In the genomic region with DNA sequence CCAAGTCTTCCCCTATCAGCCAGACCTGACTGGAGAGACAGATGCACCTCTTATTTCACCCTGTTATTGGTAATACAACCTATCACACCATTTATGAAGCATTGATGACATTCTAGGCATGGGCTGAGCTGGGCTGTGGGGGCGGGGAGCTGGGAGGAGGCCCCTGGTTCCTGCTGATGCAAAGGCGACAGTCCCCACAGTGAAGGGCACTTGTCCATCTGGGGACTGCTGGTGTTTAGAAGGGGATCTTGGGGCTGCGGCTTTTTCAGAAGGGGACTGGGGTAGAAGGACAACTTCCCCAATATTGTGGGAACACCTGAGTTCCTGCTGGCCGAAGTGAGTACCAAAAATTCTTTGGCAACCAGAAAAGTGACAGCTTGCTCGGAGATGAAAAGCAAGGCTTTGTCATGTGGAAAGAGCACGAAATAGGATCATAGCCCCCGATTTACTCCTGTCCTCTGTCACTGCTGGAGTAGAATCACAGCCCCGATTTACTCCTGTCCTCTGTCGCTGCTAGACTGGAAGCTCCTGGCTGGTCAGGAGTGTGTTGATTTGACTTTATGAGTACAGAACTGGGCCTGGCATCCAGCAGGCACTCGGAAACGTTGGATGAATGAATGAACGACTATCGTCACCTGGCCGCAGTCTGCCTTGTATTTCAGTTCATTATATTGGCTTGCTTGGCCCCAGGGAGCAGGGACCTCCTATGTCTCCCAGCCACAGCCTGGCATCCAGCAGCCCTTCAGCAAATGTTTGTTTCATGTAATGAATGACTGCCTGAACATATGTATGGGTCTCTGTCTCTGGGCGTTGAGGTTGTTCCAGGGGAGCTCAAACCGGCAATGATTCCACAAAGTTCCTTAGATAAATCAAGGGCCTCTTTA, we compare ENCODE assay signal across 32 cellular contexts. TPM values are rescaled to one million over a fixed set of nuclear protein-coding genes. Genes with fewer than 3 reads are reported as not detected.
DNase-seq lines count a peak whose midpoint lies in the region; ATAC-seq, FAIRE-seq and TF ChIP-seq lines count a peak whose summit lies in the region.
"Had no signal": no experiment of that assay in that cellular context is flagged by ENCODE, and none has a peak within 500 bp of the region (broad histone marks: within the 10 kb centered on the region; RNA-seq: fewer than 3 reads in every experiment).

No MANE protein-coding gene starts in this region.

- CTCF ChIA-PET in HEK293 (lab: Yijun Ruan, JAX), result interaction anchor here (1.0 to 1.9 kb wide), 2 partner anchors 26 to 40 kb away, joined by 4 to 6 read pairs; no protein-coding TSS in a partner anchor

- no peak overlapping the region for H3K14ac ChIP-seq in neuronal stem cell (ENCODE audit: low read length)

- H3K4me1 ChIP-seq in HEK293 (ENCODE audit: control insufficient read depth, insufficient read depth, low read length), result no peaks in the 10 kb centered on the region
- peaks cover 0 to 29% of the 10 kb centered on the region in 2 donors for H3K4me1 ChIP-seq in neuronal stem cell (ENCODE audit: control insufficient read depth in 2 of 2, insufficient read depth in 1 of 2, low read depth in 1 of 2, low read length in 2 of 2)
- no peaks in the 10 kb centered on the region for H3K4me1 ChIP-seq in foreskin keratinocyte
- H3K4me1 ChIP-seq: body of pancreas, psoas muscle had no signal

- H4K8ac ChIP-seq in neuronal stem cell (ENCODE audit: low read depth, low read length), result no peak overlapping the region

- no peak overlapping the region for H2BK5ac ChIP-seq in neuronal stem cell (ENCODE audit: low read length)

- H2BK120ac ChIP-seq in neuronal stem cell (ENCODE audit: low read depth, low read length), result no peak overlapping the region

- no peak for TF ChIP-seq CTCF in D721Med (IDR thresholded peaks at IDR 0.05; ENCODE audit: insufficient read depth, missing control alignments)
- TF ChIP-seq CTCF in HEK293 (tag by site-specific recombination; IDR thresholded peaks at IDR 0.05), result no peak
- no peak for TF ChIP-seq CTCF in foreskin keratinocyte (conservative IDR thresholded peaks at IDR 0.05)

- peaks cover 0 to 14% of the 10 kb centered on the region in 2 experiments; a peak in 1 of 3 replicates for H3K36me3 ChIP-seq in HEK293 (ENCODE audit: control insufficient read depth in 2 of 2, insufficient read depth in 1 of 2, low read length in 2 of 2)
- peaks cover 0 to 4% of the 10 kb centered on the region in 2 donors for H3K36me3 ChIP-seq in neuronal stem cell (replicated peaks in 1 of 2; ENCODE audit: control insufficient read depth in 2 of 2, insufficient read depth in 2 of 2, low read length in 2 of 2)
- H3K36me3 ChIP-seq: upper lobe of left lung had no signal

- peaks cover 0 to 5% (median 0%) of the 10 kb centered on the region in 3 donors for H3K36me3 Mint-ChIP-seq in naive thymus-derived CD8-positive, alpha-beta T cell
- H3K36me3 Mint-ChIP-seq: mesothelial cell of epicardium had no signal

- H4K91ac ChIP-seq in neuronal stem cell (ENCODE audit: low read depth, low read length, poor library complexity), result no peak overlapping the region

- POLR2A ChIA-PET in HEK293 (lab: Yijun Ruan, JAX), result no interaction called here
- POLR2A ChIA-PET in naive thymus-derived CD8-positive, alpha-beta T cell (lab: Charles Lee), result no interaction called here

- no peak overlapping the region for H2AK5ac ChIP-seq in neuronal stem cell (ENCODE audit: low read depth, low read length)

- peak overlapping the region; percentile 57 for H3K18ac ChIP-seq in neuronal stem cell (ENCODE audit: low read length)

- H3K9ac ChIP-seq in neuronal stem cell (ENCODE audit: low read depth, low read length, poor library complexity), result peak overlapping the region; percentile 54

- H3K4ac ChIP-seq in neuronal stem cell (ENCODE audit: low read length), result no peak overlapping the region

- H3K27me3 Mint-ChIP-seq in naive thymus-derived CD8-positive, alpha-beta T cell, result peaks cover 3 to 21% (median 3%) of the 10 kb centered on the region in 5 donors

- H3K79me1 ChIP-seq in neuronal stem cell (ENCODE audit: low read depth, low read length), result no peaks in the 10 kb centered on the region

- no peak overlapping the region for H3K23ac ChIP-seq in neuronal stem cell (ENCODE audit: low read depth, low read length, poor library complexity)

- H3K4me3 ChIP-seq in HEK293 (ENCODE audit: low read depth, low read length) (no peak overlapping the region), neuronal stem cell (ENCODE audit: low read length in 2 of 2) (no peak overlapping the region)
- H3K4me3 ChIP-seq: body of pancreas, psoas muscle, upper lobe of left lung had no signal

- peaks cover 3 to 12% (median 9%) of the 10 kb centered on the region in 4 donors for H3K4me1 Mint-ChIP-seq in naive thymus-derived CD8-positive, alpha-beta T cell

- DNase-seq in D721Med (ENCODE audit: insufficient read length, low spot score), result peak; percentile 13
- DNase-seq in ecto neural progenitor cell (ENCODE audit: low spot score), result peak; percentile 43
- no peak for DNase-seq in neuronal stem cell (ENCODE audit: low spot score)
- no peak for DNase-seq in foreskin keratinocyte
- DNase-seq in GOT3 (lab: John Stamatoyannopoulos, UW), result no peak
- DNase-seq in naive thymus-derived CD8-positive, alpha-beta T cell, result no peak
- DNase-seq: activated CD4-positive, alpha-beta T cell treated with anti-CD3 and anti-CD28 coated beads, Interleukin-2, amount 10 ng/mL, durations not matched to agents 24 days and 14 days; activated naive CD4-positive, alpha-beta T cell treated with anti-CD3 and anti-CD28 coated beads for 36 hours; activated T-cell treated with anti-CD3 and anti-CD28 coated beads, Interleukin-2, amount 50 U/mL, for 72 hours; body of pancreas; cerebellar nuclear complex; HFFc6; NCI-H1048; NCI-H446 treated with DMSO at 0.1 percent for 48 hours; NCI-H774; nucleus accumbens; psoas muscle; SIG-M5; stimulated activated CD4-positive, alpha-beta T cell treated with anti-CD3 and anti-CD28 coated beads, Interleukin-4, amount 100 ng/mL, for 4 hours; stimulated activated naive B cell treated with anti-CD40 and anti-IgM and Interleukin-4, amounts not matched to agents 10 μg/mL and 1 μg/mL and 100 μg/mL, for 72 hours; T-helper 9 cell had no signal

- no peaks in the 10 kb centered on the region for H3K9me3 Mint-ChIP-seq in naive thymus-derived CD8-positive, alpha-beta T cell
- H3K9me3 Mint-ChIP-seq: activated CD4-positive, alpha-beta T cell treated with anti-CD3 and anti-CD28 coated beads, Interleukin-2, amount 10 ng/mL, durations not matched to agents 24 days and 14 days; activated naive CD4-positive, alpha-beta T cell treated with anti-CD3 and anti-CD28 coated beads for 36 hours; activated T-cell treated with anti-CD3 and anti-CD28 coated beads, Interleukin-2, amount 50 U/mL, for 72 hours; HFFc6; mesothelial cell of epicardium; stimulated activated naive B cell treated with anti-CD40 and anti-IgM and Interleukin-4, amounts not matched to agents 10 μg/mL and 1 μg/mL and 100 μg/mL, for 72 hours had no signal

- no peak overlapping the region for H3K4me3 Mint-ChIP-seq in naive thymus-derived CD8-positive, alpha-beta T cell
- H3K4me3 Mint-ChIP-seq: activated CD4-positive, alpha-beta T cell treated with anti-CD3 and anti-CD28 coated beads, Interleukin-2, amount 10 ng/mL, durations not matched to agents 24 days and 14 days; activated naive CD4-positive, alpha-beta T cell treated with anti-CD3 and anti-CD28 coated beads for 36 hours; activated T-cell treated with anti-CD3 and anti-CD28 coated beads, Interleukin-2, amount 50 U/mL, for 72 hours; HFFc6; mesothelial cell of epicardium; stimulated activated naive B cell treated with anti-CD40 and anti-IgM and Interleukin-4, amounts not matched to agents 10 μg/mL and 1 μg/mL and 100 μg/mL, for 72 hours had no signal

- WGBS in neuronal stem cell (ENCODE audit: extremely low coverage in 2 of 2, insufficient read length in 2 of 2, insufficient replicate concordance in 1 of 2), 2 donors, result no CpG with 5 or more reads among the region's 16 CpGs

- H3K27me3 ChIP-seq in neuronal stem cell (ENCODE audit: control insufficient read depth in 3 of 3, insufficient read depth in 3 of 3, low read depth in 1 of 3, low read length in 3 of 3) (peaks cover 0 to 42% (median 0%) of the 10 kb centered on the region in 3 experiments), foreskin keratinocyte (peaks cover 24% of the 10 kb centered on the region)
- H3K27me3 ChIP-seq: body of pancreas, upper lobe of left lung had no signal

- H2AFZ ChIP-seq in neuronal stem cell (ENCODE audit: low read length), result no peak overlapping the region

- FAIRE-seq in D721Med (lab: Jason Lieb, UNC), result no peak
- FAIRE-seq: GM12892, keratinocyte had no signal

- no peaks in the 10 kb centered on the region for H3K9me3 ChIP-seq in HEK293 (ENCODE audit: control insufficient read depth, insufficient read depth, low read depth, low read length)
- no peaks in the 10 kb centered on the region for H3K9me3 ChIP-seq in neuronal stem cell (replicated peaks in 1 of 2; ENCODE audit: control insufficient read depth in 2 of 2, insufficient read depth in 1 of 2, low read depth in 1 of 2, low read length in 2 of 2)
- H3K9me3 ChIP-seq: body of pancreas, psoas muscle, upper lobe of left lung had no signal

- H3K27ac ChIP-seq in HEK293 (ENCODE audit: extremely low read depth, low read depth, low read length), result no peak overlapping the region
- no peak overlapping the region for H3K27ac ChIP-seq in neuronal stem cell (replicated peaks; ENCODE audit: low read length)
- no peak overlapping the region for H3K27ac ChIP-seq in foreskin keratinocyte
- H3K27ac ChIP-seq: body of pancreas, psoas muscle, upper lobe of left lung, VCaP had no signal

- no peak overlapping the region for H2BK12ac ChIP-seq in neuronal stem cell (ENCODE audit: low read length)

- no peak overlapping the region for H3K4me2 ChIP-seq in neuronal stem cell (ENCODE audit: insufficient read depth, low read length, poor library complexity, severe bottlenecking)

- H2BK15ac ChIP-seq in neuronal stem cell (ENCODE audit: low read length), result no peak overlapping the region

- ATAC-seq in foreskin keratinocyte (no peak), HG03045 (IDR thresholded peaks at IDR 0.05; ENCODE audit: unreplicated experiment) (no peak)
- ATAC-seq in naive thymus-derived CD8-positive, alpha-beta T cell, result no peak
- ATAC-seq: activated T-cell treated with anti-CD3 and anti-CD28 coated beads, Interleukin-2, amount 50 U/mL, for 72 hours; body of pancreas; psoas muscle; stimulated activated naive B cell treated with anti-CD40 and anti-IgM and Interleukin-4, amounts not matched to agents 10 μg/mL and 1 μg/mL and 100 μg/mL, for 72 hours had no signal

- H3K27ac Mint-ChIP-seq in naive thymus-derived CD8-positive, alpha-beta T cell, result peak overlapping the region in 2 of 10 donors; percentile 22 to 36
- H3K27ac Mint-ChIP-seq: activated CD4-positive, alpha-beta T cell treated with anti-CD3 and anti-CD28 coated beads, Interleukin-2, amount 10 ng/mL, durations not matched to agents 24 days and 14 days; activated naive CD4-positive, alpha-beta T cell treated with anti-CD3 and anti-CD28 coated beads for 36 hours; activated T-cell treated with anti-CD3 and anti-CD28 coated beads, Interleukin-2, amount 50 U/mL, for 72 hours; HFFc6; mesothelial cell of epicardium; stimulated activated naive B cell treated with anti-CD40 and anti-IgM and Interleukin-4, amounts not matched to agents 10 μg/mL and 1 μg/mL and 100 μg/mL, for 72 hours had no signal

RNA-seq across cellular contexts. Expression of a gene that starts 16.5 kb away (rescaled TPM):
- 0.04 TPM for polyA plus RNA-seq in neuronal stem cell (2013, experiment 1 of 2)
- polyA plus RNA-seq in neuronal stem cell (2013, experiment 2 of 2), result 0.03 TPM
- total RNA-seq in foreskin keratinocyte, result not detected in 2 replicates
- not detected in 2 replicates for polyA plus RNA-seq in foreskin keratinocyte
- total RNA-seq in naive thymus-derived CD8-positive, alpha-beta T cell, result not detected
- polyA plus RNA-seq in naive thymus-derived CD8-positive, alpha-beta T cell, result not detected
- total RNA-seq: activated CD4-positive, alpha-beta T cell treated with anti-CD3 and anti-CD28 coated beads, Interleukin-2, amount 10 ng/mL, durations not matched to agents 24 days and 14 days; activated naive CD4-positive, alpha-beta T cell treated with anti-CD3 and anti-CD28 coated beads for 36 hours; activated T-cell treated with anti-CD3 and anti-CD28 coated beads, Interleukin-2, amount 50 U/mL, for 72 hours; body of pancreas; glomerular endothelial cell; HFFc6; HT-29; liver; mesothelial cell of epicardium; psoas muscle; upper lobe of left lung had no signal
- polyA plus RNA-seq: BJ, keratinocyte, liver, psoas muscle had no signal

RNA-seq across cellular contexts. Expression of a gene that starts 22.1 kb away (rescaled TPM):
- 6.7 TPM for polyA plus RNA-seq in neuronal stem cell (2013, experiment 1 of 2)
- 6.9 TPM for polyA plus RNA-seq in neuronal stem cell (2013, experiment 2 of 2)
- total RNA-seq in foreskin keratinocyte, result 26.2 and 27.0 TPM in 2 replicates
- 5.9 and 7.3 TPM in 2 replicates for polyA plus RNA-seq in foreskin keratinocyte
- 10 to 100 TPM; 26.6 to 29.8 TPM for total RNA-seq in naive thymus-derived CD8-positive, alpha-beta T cell
- polyA plus RNA-seq in naive thymus-derived CD8-positive, alpha-beta T cell, result 10 to 100 TPM in 1 of 3 donors, 1 to 10 TPM in 2; 3.5 to 16.4 (median 7.0) TPM

Comparison
In these comparisons a context has a peak if more than half of its experiments do, and no peak if none do; other contexts are left out.
1. DNase-seq: peak in D721Med (single experiment) and ecto neural progenitor cell (single experiment); none in neuronal stem cell (single experiment), foreskin keratinocyte (0 of 2), GOT3 (single experiment) and naive thymus-derived CD8-positive, alpha-beta T cell (0 of 10).